Comparison of ENCODE assay signal across 24 cellular contexts in genomic region chr17:17892731-17893130, GRCh38.
"Had no signal": no experiment of that assay in that cellular context is flagged by ENCODE, and none has a peak within 500 bp of the region (broad histone marks: within the 10 kb centered on the region; RNA-seq: fewer than 3 reads in every experiment).

No MANE protein-coding gene starts in this region.

- H3K4me1 ChIP-seq: body of pancreas, pancreas had no signal

- H3K9me3 Mint-ChIP-seq: mesothelial cell of epicardium, natural killer cell, WTC11 had no signal

- DNase-seq: activated CD4-positive, alpha-beta T cell treated with anti-CD3 and anti-CD28 coated beads, Interleukin-2, amount 50 U/mL, for 4 hours; activated effector memory CD4-positive, alpha-beta T cell treated with anti-CD3 and anti-CD28 coated beads, Interleukin-2, amount 50 U/mL, for 16 hours; activated naive CD4-positive, alpha-beta T cell treated with anti-CD3 and anti-CD28 coated beads, Interleukin-2, amount 50 U/mL, for 16 hours; activated T-cell treated with anti-CD3 and anti-CD28 coated beads, Interleukin-2, amount 50 U/mL, for 48 hours; anterior cingulate cortex; body of pancreas; esophagus squamous epithelium; gastrocnemius medialis; hypothalamus; left ventricle myocardium superior; mammary epithelial cell; natural killer cell; pancreas; right cardiac atrium; stimulated activated CD4-positive, alpha-beta T cell treated with anti-CD3 and anti-CD28 coated beads, Interleukin-4, amount 100 ng/mL, for 24 hours; stimulated activated naive CD4-positive, alpha-beta T cell treated with Interleukin-2 at 50 U/mL for 16 hours; T-helper 1 cell; T-helper 9 cell; upper lobe of right lung had no signal

- H3K27me3 ChIP-seq: body of pancreas, esophagus squamous epithelium, gastrocnemius medialis, neutrophil, pancreas, upper lobe of right lung had no signal

- H3K27ac Mint-ChIP-seq: natural killer cell had no signal

- H3K4me3 Mint-ChIP-seq: mesothelial cell of epicardium, natural killer cell, WTC11 had no signal

- H3K36me3 Mint-ChIP-seq: natural killer cell, WTC11 had no signal

- H3K9me3 ChIP-seq: body of pancreas, esophagus squamous epithelium, gastrocnemius medialis, neutrophil, pancreas, psoas muscle, upper lobe of right lung had no signal

- ATAC-seq: body of pancreas, gastrocnemius medialis, left ventricle myocardium superior, natural killer cell, pancreas, psoas muscle, right cardiac atrium, upper lobe of right lung, WTC11 had no signal

- H3K27ac ChIP-seq: body of pancreas, cardiac muscle cell, esophagus squamous epithelium, gastrocnemius medialis, neutrophil, pancreas, psoas muscle, upper lobe of right lung had no signal

- H3K36me3 ChIP-seq: cardiac muscle cell, pancreas had no signal

- H3K4me3 ChIP-seq: body of pancreas, cardiac muscle cell, esophagus squamous epithelium, gastrocnemius medialis, pancreas, psoas muscle, upper lobe of right lung had no signal
